In genomic region chr17:8421571-8421970, GRCh38 we compare ENCODE assay signal across 22 cellular contexts. TPM values are rescaled to one million over a fixed set of nuclear protein-coding genes. Genes with fewer than 3 reads are reported as not detected.
DNase-seq lines count a peak whose midpoint lies in the region; ATAC-seq and TF ChIP-seq lines count a peak whose summit lies in the region.
"Had no signal": no experiment of that assay in that cellular context is flagged by ENCODE, and none has a peak within 500 bp of the region (broad histone marks: within the 10 kb centered on the region; RNA-seq: fewer than 3 reads in every experiment).

No MANE protein-coding gene starts in this region.

- CTCF ChIA-PET in PC-3 (lab: Charles Lee): no interaction called here

- H3K9me3 ChIP-seq in BLaER1 treated with 17β-estradiol and CSF1 and Interleukin-3, amounts not matched to agents 10 nM and 100 nM (replicated peaks in 1 of 11): peaks cover 0 to 6% (median 0%) of the 10 kb centered on the region in 11 experiments; a peak in 1 of 22 replicates
- no peaks in the 10 kb centered on the region for H3K9me3 ChIP-seq in PC-3 (ENCODE audit: low read length)
- H3K9me3 ChIP-seq: lower lobe of right lung, pancreas had no signal

- H3K4me1 ChIP-seq in BLaER1 treated with 17β-estradiol and CSF1 and Interleukin-3, amounts not matched to agents 10 nM and 100 nM: peaks cover 14 to 54% (median 18%) of the 10 kb centered on the region in 10 experiments; a peak in 19 of 20 replicates
- H3K4me1 ChIP-seq in PC-3 (ENCODE audit: insufficient read depth, low read length): 0 out of 2 replicates have a peak, but pooled peaks cover 5% of the 10 kb centered on the region

- no peak overlapping the region for H2AFZ ChIP-seq in PC-3 (ENCODE audit: low read length)

- no peaks in the 10 kb centered on the region for H3K27me3 ChIP-seq in BLaER1 treated with 17β-estradiol and CSF1 and Interleukin-3, amounts not matched to agents 10 nM and 100 nM
- H3K27me3 ChIP-seq in PC-3 (ENCODE audit: low read length): no peaks in the 10 kb centered on the region
- H3K27me3 ChIP-seq: heart right ventricle, pancreas had no signal

- H3K9ac ChIP-seq in BLaER1 treated with 17β-estradiol and CSF1 and Interleukin-3, amounts not matched to agents 10 nM and 100 nM: peak overlapping the region in 3 of 11 experiments; percentile 9 to 60 (median 36); a peak in 4 of 22 replicates
- no peak overlapping the region for H3K9ac ChIP-seq in PC-3 (ENCODE audit: low read length)

- no TSS peak for BruUV-seq in PC-3 (replicated peaks; lab: Mats Ljungman, UMichigan)

- no peak overlapping the region for H3K4me3 ChIP-seq in BLaER1 treated with 17β-estradiol and CSF1 and Interleukin-3, amounts not matched to agents 10 nM and 100 nM
- no peak overlapping the region for H3K4me3 ChIP-seq in PC-3 (ENCODE audit: low read length)
- H3K4me3 ChIP-seq: heart right ventricle, lower lobe of right lung, pancreas had no signal

- ATAC-seq in PC-3 (peak; percentile 55), esophagus mucosa (peak; percentile 85), HG03460 (IDR thresholded peaks at IDR 0.05; ENCODE audit: unreplicated experiment) (no peak), GM18505 (IDR thresholded peaks at IDR 0.05; ENCODE audit: unreplicated experiment) (no peak), HG02840 (IDR thresholded peaks at IDR 0.05; ENCODE audit: low FRiP score, unreplicated experiment) (no peak)
- ATAC-seq: lower lobe of right lung, T-cell had no signal

- H3K36me3 ChIP-seq in BLaER1 treated with 17β-estradiol and CSF1 and Interleukin-3, amounts not matched to agents 10 nM and 100 nM: no peaks in the 10 kb centered on the region
- H3K36me3 ChIP-seq in PC-3 (ENCODE audit: low read depth, low read length): no peaks in the 10 kb centered on the region
- H3K36me3 ChIP-seq: heart right ventricle, lower lobe of right lung, pancreas had no signal

- 0 out of 2 replicates have a peak, but pooled peaks have one; percentile 18 for TF ChIP-seq CTCF in PC-3 (conservative IDR thresholded peaks at IDR 0.05; ENCODE audit: low read depth, low read length)

- H3K27ac ChIP-seq in BLaER1 treated with 17β-estradiol and CSF1 and Interleukin-3, amounts not matched to agents 10 nM and 100 nM: peak overlapping the region in 3 of 11 experiments; percentile 43 to 79 (median 51); a peak in 5 of 22 replicates
- no peak overlapping the region for H3K27ac ChIP-seq in PC-3 (ENCODE audit: low read length)

- DNase-seq in PC-3: peak; percentile 62
- DNase-seq in renal cortical epithelial cell (ENCODE audit: low read depth): peak; percentile 82
- no peak for DNase-seq in NCI-H2081 (lab: John Stamatoyannopoulos, UW)
- DNase-seq: activated CD8-positive, alpha-beta memory T cell treated with anti-CD3 and anti-CD28 coated beads, Interleukin-2, amount 50 U/mL, for 48 hours; activated gamma-delta T cell treated with Interleukin-2 at 50 U/mL for 16 hours; central memory CD4-positive, alpha-beta T cell; DMS79; heart right ventricle; HFFc6; Kasumi-1; lower lobe of right lung; NCI-H1417; NCI-H69; pancreas; SIG-M5; T-cell had no signal

- intact Hi-C loops in PC-3 (cut with micrococcal nuclease): no loop called here

- no peaks in the 10 kb centered on the region for H3K9me2 ChIP-seq in PC-3 (replicated peaks; ENCODE audit: low read length)

- POLR2A ChIA-PET in PC-3 (lab: Charles Lee; ENCODE audit: unreplicated experiment): interaction anchor here (0.6 kb wide), 1 partner anchor 11 kb away, joined by 5 read pairs; no protein-coding TSS in a partner anchor

- H3F3A ChIP-seq in PC-3 (ENCODE audit: low read length, unreplicated experiment): no peaks in the 10 kb centered on the region

- H4K20me1 ChIP-seq in BLaER1 treated with 17β-estradiol and CSF1 and Interleukin-3, amounts not matched to agents 10 nM and 100 nM: no peaks in the 10 kb centered on the region
- no peaks in the 10 kb centered on the region for H4K20me1 ChIP-seq in PC-3 (ENCODE audit: low read length)

- TF ChIP-seq POLR2A in GM18505 (IDR thresholded peaks at IDR 0.05; ENCODE audit: borderline replicate concordance, extremely low read depth, insufficient read depth, insufficient read length): no peak

- H3K4me2 ChIP-seq in BLaER1 treated with 17β-estradiol and CSF1 and Interleukin-3, amounts not matched to agents 10 nM and 100 nM: peak overlapping the region; percentile 7 to 82 (median 37); a peak in 18 of 22 replicates
- no peak overlapping the region for H3K4me2 ChIP-seq in PC-3 (ENCODE audit: low read length)

- no peaks in the 10 kb centered on the region for H3K79me2 ChIP-seq in PC-3 (ENCODE audit: low read length)

RNA-seq across cellular contexts. Expression of gene NDEL1, which starts 14.1 kb away (rescaled TPM):
- 32.7 and 46.7 TPM in 2 replicates for total RNA-seq in PC-3 (2014; rRNA removed)
- total RNA-seq in esophagus mucosa: 75.9 TPM
- 31.8 and 38.0 TPM in 2 replicates for total RNA-seq in renal cortical epithelial cell

RNA-seq across cellular contexts. Expression of gene RNF222, which starts 23.9 kb away (rescaled TPM):
- 0.07 TPM in 1 of 2 replicates, not detected in the other for total RNA-seq in PC-3 (2014; rRNA removed)
- 10.8 TPM for total RNA-seq in esophagus mucosa
- not detected in 2 replicates for total RNA-seq in renal cortical epithelial cell
- total RNA-seq: heart right ventricle, HFFc6, lower lobe of right lung, pancreas, subcutaneous adipose tissue had no signal

RNA-seq across cellular contexts. Expression of gene RPL26, which starts 38.6 kb away (rescaled TPM):
- total RNA-seq in PC-3 (2014; rRNA removed) (1,030 and 1,369 TPM in 2 replicates), esophagus mucosa (1,742 TPM), renal cortical epithelial cell (4,087 and 4,717 TPM in 2 replicates)

Comparison
In these comparisons a context has a peak if more than half of its experiments do, and no peak if none do; other contexts are left out.
1. ATAC-seq: peak in PC-3 (single experiment) and esophagus mucosa (single experiment); none in HG03460 (single experiment), GM18505 (single experiment) and HG02840 (single experiment).
2. DNase-seq: peak in PC-3 (single experiment) and renal cortical epithelial cell (single experiment); none in NCI-H2081 (0 of 2).
3. RNA of gene RNF222, which starts 23.9 kb away (total RNA-seq): 10.8 TPM in esophagus mucosa (single experiment); 0.07 TPM in PC-3 and not detected in renal cortical epithelial cell; every median in the first group is over 10 times any median in the second.